20 cellular contexts compared by ENCODE assay signal in the genomic region with DNA sequence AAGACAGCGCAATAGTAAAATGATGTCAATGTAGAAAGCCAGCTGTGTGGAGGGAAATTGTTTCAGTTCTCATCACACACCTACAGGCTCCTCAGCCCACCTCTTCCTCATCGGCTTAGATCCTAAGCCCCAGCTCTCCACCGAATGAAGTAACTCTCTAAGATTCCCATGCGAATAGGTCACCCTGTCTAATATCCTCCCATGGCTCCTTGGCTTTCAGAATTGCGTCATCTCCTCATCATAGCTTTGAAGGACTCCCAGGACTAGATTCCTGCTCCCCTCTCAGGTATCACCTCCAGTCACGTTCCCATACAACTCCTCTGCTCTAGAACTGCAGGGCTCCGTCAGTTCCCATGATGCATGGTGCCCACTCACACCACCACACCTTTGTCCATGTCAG. TPM values are rescaled to one million over a fixed set of nuclear protein-coding genes. Genes with fewer than 3 reads are reported as not detected.
DNase-seq lines count a peak whose midpoint lies in the region; ATAC-seq and TF ChIP-seq lines count a peak whose summit lies in the region.
"Had no signal": no experiment of that assay in that cellular context is flagged by ENCODE, and none has a peak within 500 bp of the region (broad histone marks: within the 10 kb centered on the region; RNA-seq: fewer than 3 reads in every experiment).

No MANE protein-coding gene starts in this region.

- DNase-seq in stimulated activated naive CD8-positive, alpha-beta T cell treated with anti-CD3 and anti-CD28 coated beads, Interleukin-15, Interleukin-2, amounts not matched to agents 100 U/mL and 50 U/mL, for 24 hours = no peak
- DNase-seq in stimulated activated naive CD8-positive, alpha-beta T cell treated with anti-CD3 and anti-CD28 coated beads, Interleukin-15, amount 100 ng/mL, for 72 hours = no peak
- peak; percentile 49 for DNase-seq in iris pigment epithelial cell (ENCODE audit: low read depth)
- DNase-seq in DMS79 (lab: John Stamatoyannopoulos, UW) = no peak
- DNase-seq in GM10266 (ENCODE audit: extremely low spot score) = no peak
- no peak for DNase-seq in SIG-M5 treated with dmso at 0.1 percent for 504 hours (lab: John Stamatoyannopoulos, UW; ENCODE audit: unreplicated experiment)
- DNase-seq: activated CD8-positive, alpha-beta T cell treated with anti-CD3 and anti-CD28 coated beads for 36 hours; activated naive CD8-positive, alpha-beta T cell treated with anti-CD3 and anti-CD28 coated beads, Interleukin-2, amount 50 U/mL, for 24 hours; CD4-positive, alpha-beta memory T cell; KBM-7; left colon; NCI-H1105 treated with DMSO at 0.1 percent for 48 hours; sigmoid colon; stimulated activated CD4-positive, alpha-beta T cell treated with anti-CD3 and anti-CD28 coated beads, Interleukin-2, amount 100 ng/mL, for 24 hours; T-cell; WERI-Rb-1 had no signal

- H3K4me1 Mint-ChIP-seq in stimulated activated naive CD8-positive, alpha-beta T cell treated with anti-CD3 and anti-CD28 coated beads, Interleukin-15, amount 100 ng/mL, for 72 hours = peaks cover 18% of the 10 kb centered on the region
- peaks cover 6% of the 10 kb centered on the region for H3K4me1 Mint-ChIP-seq in activated T-helper 17 cell treated with anti-CD3 and anti-CD28 coated beads, Interleukin-2, amount 50 U/mL, for 72 hours
- H3K4me1 Mint-ChIP-seq: CD4-positive, alpha-beta memory T cell; T-cell had no signal

- no peaks in the 10 kb centered on the region for H3K36me3 Mint-ChIP-seq in activated T-helper 17 cell treated with anti-CD3 and anti-CD28 coated beads, Interleukin-2, amount 50 U/mL, for 72 hours (ENCODE audit: low read depth)
- H3K36me3 Mint-ChIP-seq: CD4-positive, alpha-beta memory T cell; T-cell had no signal

- peak overlapping the region in 1 of 2 donors; percentile 55 for H3K4me3 Mint-ChIP-seq in stimulated activated naive CD8-positive, alpha-beta T cell treated with anti-CD3 and anti-CD28 coated beads, Interleukin-15, amount 100 ng/mL, for 72 hours
- no peak overlapping the region for H3K4me3 Mint-ChIP-seq in activated T-helper 17 cell treated with anti-CD3 and anti-CD28 coated beads, Interleukin-2, amount 50 U/mL, for 72 hours
- H3K4me3 Mint-ChIP-seq: activated CD8-positive, alpha-beta T cell treated with anti-CD3 and anti-CD28 coated beads for 36 hours; activated naive CD8-positive, alpha-beta T cell treated with anti-CD3 and anti-CD28 coated beads, Interleukin-2, amount 50 U/mL, for 24 hours; CD4-positive, alpha-beta memory T cell; endodermal cell; T-cell had no signal

- no peaks in the 10 kb centered on the region for H3K9me3 Mint-ChIP-seq in stimulated activated naive CD8-positive, alpha-beta T cell treated with anti-CD3 and anti-CD28 coated beads, Interleukin-15, amount 100 ng/mL, for 72 hours
- no peaks in the 10 kb centered on the region for H3K9me3 Mint-ChIP-seq in activated T-helper 17 cell treated with anti-CD3 and anti-CD28 coated beads, Interleukin-2, amount 50 U/mL, for 72 hours
- H3K9me3 Mint-ChIP-seq: activated CD8-positive, alpha-beta T cell treated with anti-CD3 and anti-CD28 coated beads for 36 hours; activated naive CD8-positive, alpha-beta T cell treated with anti-CD3 and anti-CD28 coated beads, Interleukin-2, amount 50 U/mL, for 24 hours; CD4-positive, alpha-beta memory T cell; T-cell had no signal

- ATAC-seq in stimulated activated naive CD8-positive, alpha-beta T cell treated with anti-CD3 and anti-CD28 coated beads, Interleukin-15, Interleukin-2, amounts not matched to agents 100 U/mL and 50 U/mL, for 24 hours = peak; percentile 9
- ATAC-seq in stimulated activated naive CD8-positive, alpha-beta T cell treated with anti-CD3 and anti-CD28 coated beads, Interleukin-15, amount 100 ng/mL, for 72 hours = no peak
- ATAC-seq in activated T-helper 17 cell treated with anti-CD3 and anti-CD28 coated beads, Interleukin-2, amount 50 U/mL, for 72 hours (replicated peaks) = peak; percentile 60
- ATAC-seq in GM19395 (IDR thresholded peaks at IDR 0.05; ENCODE audit: unreplicated experiment) = no peak
- ATAC-seq: activated naive CD8-positive, alpha-beta T cell treated with anti-CD3 and anti-CD28 coated beads, Interleukin-2, amount 50 U/mL, for 24 hours; left colon; T-cell had no signal

- peaks cover 20% of the 10 kb centered on the region for H3K27me3 Mint-ChIP-seq in stimulated activated naive CD8-positive, alpha-beta T cell treated with anti-CD3 and anti-CD28 coated beads, Interleukin-15, amount 100 ng/mL, for 72 hours
- H3K27me3 Mint-ChIP-seq in activated T-helper 17 cell treated with anti-CD3 and anti-CD28 coated beads, Interleukin-2, amount 50 U/mL, for 72 hours = peaks cover 25% of the 10 kb centered on the region

- no peak for TF ChIP-seq CTCF in GM10266 (IDR thresholded peaks at IDR 0.05; ENCODE audit: control insufficient read depth, insufficient read depth, low read depth, missing control alignments)

- no peak overlapping the region for H3K27ac Mint-ChIP-seq in stimulated activated naive CD8-positive, alpha-beta T cell treated with anti-CD3 and anti-CD28 coated beads, Interleukin-15, amount 100 ng/mL, for 72 hours
- H3K27ac Mint-ChIP-seq in activated T-helper 17 cell treated with anti-CD3 and anti-CD28 coated beads, Interleukin-2, amount 50 U/mL, for 72 hours = no peak overlapping the region
- H3K27ac Mint-ChIP-seq: activated CD8-positive, alpha-beta T cell treated with anti-CD3 and anti-CD28 coated beads for 36 hours; activated naive CD8-positive, alpha-beta T cell treated with anti-CD3 and anti-CD28 coated beads, Interleukin-2, amount 50 U/mL, for 24 hours; T-cell had no signal

RNA-seq across cellular contexts. Expression of gene SLC22A16, which starts 16.2 kb away (rescaled TPM):
- not detected for total RNA-seq in activated T-helper 17 cell treated with anti-CD3 and anti-CD28 coated beads, Interleukin-2, amount 50 U/mL, for 72 hours
- total RNA-seq: activated CD8-positive, alpha-beta T cell treated with anti-CD3 and anti-CD28 coated beads for 36 hours; CD4-positive, alpha-beta memory T cell; endodermal cell; left colon; osteocyte; T-cell had no signal

Comparison
In these comparisons a context has a peak if more than half of its experiments do, and no peak if none do; other contexts are left out.
1. ATAC-seq: peak in stimulated activated naive CD8-positive, alpha-beta T cell treated with anti-CD3 and anti-CD28 coated beads, Interleukin-15, Interleukin-2, amounts not matched to agents 100 U/mL and 50 U/mL, for 24 hours (single experiment) and activated T-helper 17 cell treated with anti-CD3 and anti-CD28 coated beads, Interleukin-2, amount 50 U/mL, for 72 hours (single experiment); none in stimulated activated naive CD8-positive, alpha-beta T cell treated with anti-CD3 and anti-CD28 coated beads, Interleukin-15, amount 100 ng/mL, for 72 hours (single experiment) and GM19395 (single experiment).